8 cellular contexts compared by ENCODE assay signal in the genomic region with DNA sequence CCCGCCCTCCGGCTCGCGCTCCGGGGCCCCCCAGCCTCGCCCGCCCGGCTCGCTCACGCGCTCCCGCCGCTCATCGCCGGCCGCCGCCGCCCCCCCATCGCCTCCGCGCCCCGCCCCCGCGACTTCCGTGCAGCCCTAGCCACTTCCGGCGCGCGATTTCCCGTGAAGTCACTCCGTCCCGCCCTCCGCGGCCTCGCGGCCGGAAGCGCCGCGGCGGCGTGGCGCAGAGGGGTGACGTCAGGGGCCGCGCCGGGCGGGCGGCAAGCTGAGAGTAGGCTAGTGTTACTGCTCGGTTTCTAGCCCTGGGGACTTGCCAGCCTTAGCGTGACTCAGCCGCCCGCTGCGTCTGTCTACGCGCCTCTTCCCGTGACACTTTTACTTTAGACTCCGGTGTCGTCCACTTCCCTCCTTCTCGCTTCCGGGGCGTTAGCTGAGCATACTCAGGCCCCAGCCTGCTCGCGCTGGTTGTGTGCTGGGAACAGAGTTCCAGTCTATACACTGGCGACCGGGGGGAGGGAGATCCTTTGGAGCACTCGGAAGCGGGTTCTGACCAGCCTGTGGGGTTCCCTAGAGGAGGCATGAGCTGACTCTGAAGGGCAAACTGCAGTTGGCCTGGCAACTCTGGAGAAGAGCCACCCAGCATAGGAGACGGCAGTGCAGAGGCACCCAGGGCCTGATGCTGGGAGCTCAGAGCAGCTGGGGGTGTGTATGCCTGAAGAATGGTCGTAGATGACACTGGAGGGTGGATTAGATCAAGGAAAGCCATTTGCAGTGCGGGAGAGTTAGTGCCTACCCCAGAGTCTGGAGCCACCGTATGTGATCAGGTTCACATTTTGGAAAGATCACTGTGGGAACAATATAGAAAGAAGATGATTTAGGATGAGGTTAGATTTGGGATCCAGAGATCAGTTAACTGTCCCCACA. TPM values are rescaled to one million over a fixed set of nuclear protein-coding genes. Genes with fewer than 3 reads are reported as not detected.
DNase-seq lines count a peak whose midpoint lies in the region; ATAC-seq and TF ChIP-seq lines count a peak whose summit lies in the region.

A gene (minus strand): TSS at position 137 of the 924 bp plus-strand sequence. CDS start 182 bp downstream, outside the sequence.

- H3K27ac Mint-ChIP-seq in activated CD4-positive, alpha-beta T cell treated with anti-CD3 and anti-CD28 coated beads, Interleukin-2, amount 10 ng/mL, durations not matched to agents 24 days and 14 days: peak within 1 kb of the TSS; percentile 99

- peaks cover 12 to 34% (median 17%) of the 10 kb centered on the region in 11 experiments; a peak in 18 of 22 replicates for H3K36me3 ChIP-seq in BLaER1 treated with 17β-estradiol and CSF1 and Interleukin-3, amounts not matched to agents 10 nM and 100 nM

- H3K4me3 Mint-ChIP-seq in activated CD4-positive, alpha-beta T cell treated with anti-CD3 and anti-CD28 coated beads, Interleukin-2, amount 10 ng/mL, durations not matched to agents 24 days and 14 days: peak within 1 kb of the TSS; percentile 97

- H3K4me2 ChIP-seq in BLaER1 treated with 17β-estradiol and CSF1 and Interleukin-3, amounts not matched to agents 10 nM and 100 nM: peak within 1 kb of the TSS; percentile 89 to 98 (median 95)

- peak within 1 kb of the TSS; percentile 97 to 100 (median 98) for H3K27ac ChIP-seq in BLaER1 treated with 17β-estradiol and CSF1 and Interleukin-3, amounts not matched to agents 10 nM and 100 nM
- H3K27ac ChIP-seq in coronary artery: peak within 1 kb of the TSS; percentile 96 to 98

- H3K9ac ChIP-seq in BLaER1 treated with 17β-estradiol and CSF1 and Interleukin-3, amounts not matched to agents 10 nM and 100 nM: peak within 1 kb of the TSS; percentile 97 to 99 (median 98)

- peak; percentile 75 for DNase-seq in NCI-H526 treated with DMSO at 0.1 percent for 48 hours (lab: John Stamatoyannopoulos, UW)
- peak; percentile 99 for DNase-seq in activated CD4-positive, alpha-beta T cell treated with anti-CD3 and anti-CD28 coated beads, Interleukin-2, amount 10 ng/mL, durations not matched to agents 24 days and 14 days
- peak; percentile 97 for DNase-seq in coronary artery (ENCODE audit: low spot score)
- peak; percentile 94 to 98 for DNase-seq in left colon
- DNase-seq in stimulated activated CD4-positive, alpha-beta T cell treated with anti-CD3 and anti-CD28 coated beads, Interleukin-1b, Interleukin-23, amount 100 ng/mL, for 4 hours (ENCODE audit: low read depth in 2 of 2): peak; percentile 95 to 96

- H3K4me3 ChIP-seq in BLaER1 treated with 17β-estradiol and CSF1 and Interleukin-3, amounts not matched to agents 10 nM and 100 nM: peak within 1 kb of the TSS; percentile 85 to 98 (median 94)
- H3K4me3 ChIP-seq in coronary artery: peak within 1 kb of the TSS; percentile 93

- no peaks in the 10 kb centered on the region for H3K9me3 Mint-ChIP-seq in activated CD4-positive, alpha-beta T cell treated with anti-CD3 and anti-CD28 coated beads, Interleukin-2, amount 10 ng/mL, durations not matched to agents 24 days and 14 days

- peaks cover 42% of the 10 kb centered on the region for H3K4me1 Mint-ChIP-seq in activated CD4-positive, alpha-beta T cell treated with anti-CD3 and anti-CD28 coated beads, Interleukin-2, amount 10 ng/mL, durations not matched to agents 24 days and 14 days

- no peak for TF ChIP-seq CTCF in coronary artery (IDR thresholded peaks at IDR 0.05)

- H3K27me3 ChIP-seq in BLaER1 treated with 17β-estradiol and CSF1 and Interleukin-3, amounts not matched to agents 10 nM and 100 nM: no peaks in the 10 kb centered on the region

- intact Hi-C loops in activated CD4-positive, alpha-beta T cell treated with anti-CD3 and anti-CD28 coated beads, Interleukin-2, amount 10 ng/mL, durations not matched to agents 24 days and 14 days (cut with micrococcal nuclease): loop anchor here (1.0 to 2.0 kb wide), 13 partner anchors 28 to 313 kb away; a partner anchor contains a TSS
- intact Hi-C loops in left colon (cut with DNase I, micrococcal nuclease): loop anchor here in 1 of 2 donors (2.0 kb wide), 1 partner anchor 37 kb away; a partner anchor contains a TSS

- peaks cover 30 to 43% (median 41%) of the 10 kb centered on the region in 11 experiments for H4K20me1 ChIP-seq in BLaER1 treated with 17β-estradiol and CSF1 and Interleukin-3, amounts not matched to agents 10 nM and 100 nM

- ATAC-seq in GM19351 (IDR thresholded peaks at IDR 0.05; ENCODE audit: unreplicated experiment) (peak; percentile 80), HG03520 (IDR thresholded peaks at IDR 0.05; ENCODE audit: unreplicated experiment) (peak; percentile 84), left colon (peak; percentile 95)

- no peaks in the 10 kb centered on the region for H3K27me3 Mint-ChIP-seq in activated CD4-positive, alpha-beta T cell treated with anti-CD3 and anti-CD28 coated beads, Interleukin-2, amount 10 ng/mL, durations not matched to agents 24 days and 14 days

- peaks cover 0 to 14% (median 0%) of the 10 kb centered on the region in 11 experiments; a peak in 3 of 22 replicates for H3K9me3 ChIP-seq in BLaER1 treated with 17β-estradiol and CSF1 and Interleukin-3, amounts not matched to agents 10 nM and 100 nM (replicated peaks in 1 of 11)

- peaks cover 39% of the 10 kb centered on the region for H3K36me3 Mint-ChIP-seq in activated CD4-positive, alpha-beta T cell treated with anti-CD3 and anti-CD28 coated beads, Interleukin-2, amount 10 ng/mL, durations not matched to agents 24 days and 14 days (ENCODE audit: low read depth)

- H3K4me1 ChIP-seq in BLaER1 treated with 17β-estradiol and CSF1 and Interleukin-3, amounts not matched to agents 10 nM and 100 nM: peaks cover 47 to 61% (median 56%) of the 10 kb centered on the region in 10 experiments

RNA-seq across cellular contexts. Expression of the gene that starts here (rescaled TPM):
- total RNA-seq in activated CD4-positive, alpha-beta T cell treated with anti-CD3 and anti-CD28 coated beads, Interleukin-2, amount 10 ng/mL, durations not matched to agents 24 days and 14 days: 41.4 and 41.5 TPM in 2 replicates
- total RNA-seq in left colon: 10 to 100 TPM; 19.7 to 20.9 TPM

Comparison
In these comparisons a context has a peak if more than half of its experiments do, and no peak if none do; other contexts are left out.
1. Peak in every context shown above with its lines: DNase-seq, ATAC-seq, H3K4me3 ChIP-seq and H3K27ac ChIP-seq.